Comparison of ENCODE assay signal across 8 cellular contexts in genomic region chr11:86244063-86244521, GRCh38. TPM values are rescaled to one million over a fixed set of nuclear protein-coding genes. Genes with fewer than 3 reads are reported as not detected.
DNase-seq lines count a peak whose midpoint lies in the region; ATAC-seq and TF ChIP-seq lines count a peak whose summit lies in the region.

No MANE protein-coding gene starts in this region.

- no peak for TF ChIP-seq CTCF in lung (IDR thresholded peaks at IDR 0.05; ENCODE audit: control extremely low read depth, extremely low read depth)

- ATAC-seq in GM21447 (IDR thresholded peaks at IDR 0.05; ENCODE audit: unreplicated experiment) (peak; percentile 66), lung (ENCODE audit: insufficient read depth, low FRiP score) (peak; percentile 82)

- H3K9me3 ChIP-seq in duodenal mucosa (ENCODE audit: control insufficient read depth in 1 of 2, low read length in 2 of 2) (no peaks in the 10 kb centered on the region), lung (ENCODE audit: control insufficient read depth in 2 of 2, insufficient read depth in 1 of 2, low read length in 1 of 2) (no peaks in the 10 kb centered on the region)

- 2% methylated on average over 18 of the region's 18 CpGs for WGBS in lung, 2 donors

- peak; percentile 91 for DNase-seq in DMS79 (lab: John Stamatoyannopoulos, UW)
- no peak for DNase-seq in DMS79 treated with DMSO at 0.1 percent for 48 hours (lab: John Stamatoyannopoulos, UW)
- DNase-seq in HUDEP-2 (lab: John Stamatoyannopoulos, UW; ENCODE audit: unreplicated experiment in 76 of 76), result peak in 48 of 76 experiments; percentile 27 to 90 (median 79)
- DNase-seq in activated CD4-positive, alpha-beta T cell treated with anti-CD3 and anti-CD28 coated beads for 1 hour, result peak; percentile 82
- DNase-seq in lung (ENCODE audit: low spot score), result peak; percentile 91
- peak; percentile 83 for DNase-seq in stimulated activated CD8-positive, alpha-beta memory T cell treated with anti-CD3 and anti-CD28 coated beads, Interleukin-12 subunit alpha, Interleukin-12 subunit beta, amount 100 ng/mL, for 1 hour (ENCODE audit: low read depth)

- no peaks in the 10 kb centered on the region for H3K36me3 ChIP-seq in duodenal mucosa (ENCODE audit: control insufficient read depth in 1 of 2, insufficient read depth in 2 of 2, low read length in 2 of 2)
- no peaks in the 10 kb centered on the region for H3K36me3 ChIP-seq in lung (ENCODE audit: control insufficient read depth in 2 of 2, insufficient read depth in 2 of 2, low read length in 2 of 2)

- peaks cover 15 to 21% of the 10 kb centered on the region in 2 donors for H3K4me1 ChIP-seq in duodenal mucosa (ENCODE audit: control insufficient read depth in 1 of 2, insufficient read depth in 2 of 2, low read length in 2 of 2)
- peaks cover 5 to 10% of the 10 kb centered on the region in 2 donors for H3K4me1 ChIP-seq in lung (ENCODE audit: control insufficient read depth in 2 of 2, insufficient read depth in 2 of 2, low read length in 2 of 2)

- H3K4me3 ChIP-seq in duodenal mucosa (ENCODE audit: low read depth in 1 of 2, low read length in 2 of 2) (peak overlapping the region; percentile 94 to 99), lung (no peak overlapping the region)

- H3K27me3 ChIP-seq in duodenal mucosa (ENCODE audit: control insufficient read depth in 1 of 2, insufficient read depth in 2 of 2, low read length in 2 of 2) (no peaks in the 10 kb centered on the region), lung (ENCODE audit: control insufficient read depth, insufficient read depth) (no peaks in the 10 kb centered on the region)

- H3K27ac ChIP-seq in duodenal mucosa (ENCODE audit: low read depth, low read length) (peak overlapping the region; percentile 97), lung (ENCODE audit: low read depth in 1 of 2, low read length in 1 of 2) (peak overlapping the region; percentile 94 to 97)

- H3K9ac ChIP-seq in duodenal mucosa (ENCODE audit: low read depth in 1 of 2, low read length in 2 of 2), result peak overlapping the region; percentile 87 to 96

RNA-seq across cellular contexts. Expression of gene EED, which starts 0.5 kb away (rescaled TPM):
- 10 to 100 TPM; 14.1 to 40.2 TPM for total RNA-seq in lung
- polyA plus RNA-seq in lung, result 10 to 100 TPM; 11.1 to 18.9 TPM

RNA-seq across cellular contexts. Expression of gene HIKESHI, which starts 57.9 kb away (rescaled TPM):
- 10 to 100 TPM; 27.0 to 29.6 TPM for total RNA-seq in lung
- 10 to 100 TPM; 35.6 to 37.1 TPM for polyA plus RNA-seq in lung
